ENCODE assay signal across 10 cellular contexts in the genomic region with DNA sequence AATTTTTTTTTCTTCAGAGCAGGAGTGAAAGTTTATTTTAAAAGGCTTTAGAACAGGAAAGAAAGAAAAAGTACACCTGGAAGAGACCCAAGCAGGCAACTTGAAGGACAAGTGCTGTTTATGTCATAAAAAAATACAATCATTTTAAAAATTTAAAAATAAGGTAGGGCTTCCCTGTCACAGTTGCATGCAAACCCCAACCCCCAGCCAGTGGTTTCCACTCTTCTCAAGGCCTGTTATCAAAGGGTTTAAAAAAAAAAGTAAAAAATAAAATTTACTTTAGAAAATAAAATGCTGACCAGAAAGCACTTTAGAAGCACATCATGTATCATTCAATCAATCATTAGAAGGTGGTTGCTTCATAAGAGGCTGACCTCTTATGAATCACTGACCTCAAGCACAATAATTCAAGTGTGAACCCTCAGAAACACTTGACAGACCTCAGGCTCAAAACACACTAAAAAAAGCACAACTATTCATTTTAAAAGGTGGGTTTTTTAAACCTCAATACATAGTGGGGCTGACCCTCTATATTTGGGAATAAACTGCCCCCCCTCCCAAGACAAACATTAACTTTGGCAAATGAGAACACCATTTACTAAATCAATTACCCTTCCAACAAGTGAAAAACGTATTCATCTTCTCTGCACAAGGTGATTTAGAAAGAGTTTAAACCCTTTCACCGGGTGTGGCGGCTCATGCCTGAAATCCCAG. TPM values are rescaled to one million over a fixed set of nuclear protein-coding genes. Genes with fewer than 3 reads are reported as not detected.
A peak's percentile ranks its signal among the peaks of the same experiment; 100 is the strongest.
DNase-seq lines count a peak whose midpoint lies in the region; ATAC-seq, FAIRE-seq and TF ChIP-seq lines count a peak whose summit lies in the region.
"Had no signal": no experiment of that assay in that cellular context is flagged by ENCODE, and none has a peak within 500 bp of the region (broad histone marks: within the 10 kb centered on the region; RNA-seq: fewer than 3 reads in every experiment).

No MANE protein-coding gene starts in this region.

- peaks cover 2% of the 10 kb centered on the region for H3K36me3 Mint-ChIP-seq in astrocyte (ENCODE audit: low read depth, unreplicated experiment)
- peaks cover 2% of the 10 kb centered on the region for H3K36me3 Mint-ChIP-seq in activated CD4-positive, alpha-beta memory T cell treated with anti-CD3 and anti-CD28 coated beads for 36 hours

- DNase-seq in ELR (ENCODE audit: low read depth) (peak; percentile 55), astrocyte (ENCODE audit: low read depth) (peak; percentile 56), pancreas (no peak), T-helper 1 cell (no peak), NCI-H82 treated with DMSO at 0.1 percent for 48 hours (lab: John Stamatoyannopoulos, UW; ENCODE audit: unreplicated experiment) (no peak)
- DNase-seq in stimulated activated CD4-positive, alpha-beta T cell treated with anti-CD3 and anti-CD28 coated beads, Interleukin-1b, Interleukin-23, amount 100 ng/mL, for 48 hours = no peak
- DNase-seq in activated CD4-positive, alpha-beta memory T cell treated with anti-CD3 and anti-CD28 coated beads for 36 hours = no peak

- no peak overlapping the region for H3K9ac ChIP-seq in astrocyte (ENCODE audit: low read length)

- CTCF ChIA-PET in activated CD4-positive, alpha-beta memory T cell treated with anti-CD3 and anti-CD28 coated beads for 36 hours (lab: Charles Lee) = interaction anchor here (0.7 kb wide), 2 partner anchors 8 to 65 kb away, joined by 3 to 5 read pairs; no protein-coding TSS in a partner anchor

- TF ChIP-seq CTCF in astrocyte (IDR thresholded peaks at IDR 0.05; ENCODE audit: insufficient read depth, low read depth, low read length) (no peak), pancreas (IDR thresholded peaks at IDR 0.05) (no peak)

- ATAC-seq in HG03108 (IDR thresholded peaks at IDR 0.05; ENCODE audit: unreplicated experiment) (peak; percentile 54), pancreas (peak; percentile 51 to 69 (median 58))

- no peaks in the 10 kb centered on the region for H3K36me3 ChIP-seq in astrocyte (ENCODE audit: insufficient read depth, low read length)
- H3K36me3 ChIP-seq in pancreas = no peaks in the 10 kb centered on the region

- H3K9me3 Mint-ChIP-seq in astrocyte (ENCODE audit: unreplicated experiment) = no peaks in the 10 kb centered on the region
- no peaks in the 10 kb centered on the region for H3K9me3 Mint-ChIP-seq in activated CD4-positive, alpha-beta memory T cell treated with anti-CD3 and anti-CD28 coated beads for 36 hours
- H3K9me3 Mint-ChIP-seq: mesothelial cell of epicardium had no signal

- no peak overlapping the region for H3K4me3 ChIP-seq in astrocyte (ENCODE audit: insufficient read depth, low read depth, low read length)
- H3K4me3 ChIP-seq in pancreas = no peak overlapping the region

- H3K27me3 Mint-ChIP-seq in astrocyte (ENCODE audit: low read depth, unreplicated experiment) = no peaks in the 10 kb centered on the region
- no peaks in the 10 kb centered on the region for H3K27me3 Mint-ChIP-seq in activated CD4-positive, alpha-beta memory T cell treated with anti-CD3 and anti-CD28 coated beads for 36 hours

- no peaks in the 10 kb centered on the region for H3K9me3 ChIP-seq in astrocyte (ENCODE audit: insufficient read depth, low read depth, low read length)
- no peaks in the 10 kb centered on the region for H3K9me3 ChIP-seq in pancreas

- no peaks in the 10 kb centered on the region for H3K27me3 ChIP-seq in astrocyte (ENCODE audit: insufficient read depth, low read length)
- no peaks in the 10 kb centered on the region for H3K27me3 ChIP-seq in pancreas

- peaks cover 80% of the 10 kb centered on the region for H3K79me2 ChIP-seq in astrocyte (ENCODE audit: insufficient read depth, low read length)

- peaks cover 11% of the 10 kb centered on the region for H3K4me1 ChIP-seq in astrocyte (ENCODE audit: insufficient read depth, low read length)
- peaks cover 16 to 35% (median 27%) of the 10 kb centered on the region in 3 donors for H3K4me1 ChIP-seq in pancreas

- H3K4me2 ChIP-seq in astrocyte (ENCODE audit: low read length) = no peak overlapping the region

- FAIRE-seq in astrocyte (lab: Jason Lieb, UNC) (no peak), pancreas (lab: Jason Lieb, UNC) (no peak)
- FAIRE-seq: TTC549 had no signal

- H3K4me1 Mint-ChIP-seq in astrocyte (ENCODE audit: low read depth, unreplicated experiment) = peaks cover 18% of the 10 kb centered on the region
- peaks cover 28% of the 10 kb centered on the region for H3K4me1 Mint-ChIP-seq in activated CD4-positive, alpha-beta memory T cell treated with anti-CD3 and anti-CD28 coated beads for 36 hours (ENCODE audit: low read depth)

- POLR2A ChIA-PET in activated CD4-positive, alpha-beta memory T cell treated with anti-CD3 and anti-CD28 coated beads for 36 hours (lab: Charles Lee) = no interaction called here

- 28 to 33% methylated on average over 3 of the region's 3 CpGs for WGBS in pancreas, 2 donors

- H2AFZ ChIP-seq in astrocyte (ENCODE audit: low read depth, low read length) = no peak overlapping the region

- H3K4me3 Mint-ChIP-seq in astrocyte (ENCODE audit: unreplicated experiment) = no peak overlapping the region
- H3K4me3 Mint-ChIP-seq in activated CD4-positive, alpha-beta memory T cell treated with anti-CD3 and anti-CD28 coated beads for 36 hours = no peak overlapping the region
- H3K4me3 Mint-ChIP-seq: mesothelial cell of epicardium had no signal

- H4K20me1 ChIP-seq in astrocyte (ENCODE audit: insufficient read depth, low read length) = peaks cover 41% of the 10 kb centered on the region

- peak overlapping the region; percentile 20 for H3K27ac Mint-ChIP-seq in astrocyte (ENCODE audit: unreplicated experiment)
- H3K27ac Mint-ChIP-seq in activated CD4-positive, alpha-beta memory T cell treated with anti-CD3 and anti-CD28 coated beads for 36 hours = no peak overlapping the region

- intact Hi-C loops in pancreas (cut with DNase I) = no loop called here
- intact Hi-C loops in activated CD4-positive, alpha-beta memory T cell treated with anti-CD3 and anti-CD28 coated beads for 36 hours (cut with micrococcal nuclease) = no loop called here

- H3K27ac ChIP-seq in astrocyte (ENCODE audit: low read depth, low read length) (no peak overlapping the region), pancreas (peak overlapping the region in 1 of 4 donors; percentile 27)

RNA-seq across cellular contexts. Expression of a gene that starts 15.6 kb away (rescaled TPM):
- total RNA-seq in astrocyte = 56.0 and 63.3 TPM in 2 replicates
- 10 to 100 TPM; 18.7 to 32.9 (median 25.2) TPM for total RNA-seq in pancreas
- 10 to 100 TPM; 14.6 to 16.7 TPM for polyA plus RNA-seq in pancreas
- total RNA-seq in activated CD4-positive, alpha-beta memory T cell treated with anti-CD3 and anti-CD28 coated beads for 36 hours = 10 to 100 TPM; 62.3 to 65.2 TPM

Comparison
In these comparisons a context has a peak if more than half of its experiments do, and no peak if none do; other contexts are left out.
1. DNase-seq: peak in ELR (single experiment) and astrocyte (single experiment); none in pancreas (0 of 6), T-helper 1 cell (0 of 5), stimulated activated CD4-positive, alpha-beta T cell treated with anti-CD3 and anti-CD28 coated beads, Interleukin-1b, Interleukin-23, amount 100 ng/mL, for 48 hours (single experiment), NCI-H82 treated with DMSO at 0.1 percent for 48 hours (single experiment) and activated CD4-positive, alpha-beta memory T cell treated with anti-CD3 and anti-CD28 coated beads for 36 hours (single experiment).